Comparison of ENCODE assay signal across 8 cellular contexts in the genomic region with DNA sequence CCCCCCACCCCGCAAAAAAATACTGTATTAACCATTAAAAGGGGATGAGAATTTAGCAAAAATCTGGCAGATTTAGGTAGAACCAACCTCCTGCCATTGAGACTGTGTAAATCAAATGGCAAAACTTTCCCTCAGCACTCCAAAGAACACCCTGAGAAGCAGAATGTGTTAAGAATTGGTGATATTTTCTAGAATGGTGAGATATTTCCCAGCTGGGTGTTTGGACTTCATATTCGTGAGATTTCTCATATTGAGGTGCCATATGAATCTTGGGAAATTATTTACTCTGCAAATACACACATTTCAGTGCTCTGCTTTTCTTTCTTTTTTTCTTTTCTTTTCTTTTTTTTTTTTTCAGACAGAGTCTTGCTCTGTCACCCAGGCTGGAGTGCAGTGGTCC.
"Had no signal": no experiment of that assay in that cellular context is flagged by ENCODE, and none has a peak within 500 bp of the region (broad histone marks: within the 10 kb centered on the region; RNA-seq: fewer than 3 reads in every experiment).

No MANE protein-coding gene starts in this region.

- H3K4me3 ChIP-seq: GM12878 had no signal

- FAIRE-seq: G401.6, GM12878, GM12891, GM12892, GM18507, GM19239 had no signal

- ATAC-seq: GM12878 had no signal

- DNase-seq: GDM1, GF-D8 had no signal
